Comparison of ENCODE assay signal across 16 cellular contexts in genomic region chr15:38197553-38197952, GRCh38. TPM values are rescaled to one million over a fixed set of nuclear protein-coding genes. Genes with fewer than 3 reads are reported as not detected.
DNase-seq lines count a peak whose midpoint lies in the region; ATAC-seq and TF ChIP-seq lines count a peak whose summit lies in the region.
"Had no signal": no experiment of that assay in that cellular context is flagged by ENCODE, and none has a peak within 500 bp of the region (broad histone marks: within the 10 kb centered on the region; RNA-seq: fewer than 3 reads in every experiment).

No MANE protein-coding gene starts in this region.

- H3K23ac ChIP-seq in IMR-90 (ENCODE audit: low read depth, low read length) = no peak overlapping the region

- H3K79me2 ChIP-seq in PC-9 (ENCODE audit: low read depth) = no peaks in the 10 kb centered on the region

- no peaks in the 10 kb centered on the region for H3K79me1 ChIP-seq in IMR-90 (ENCODE audit: low read depth in 1 of 2, low read length in 2 of 2)

- dilution Hi-C loops in IMR-90 (cut with HindIII; ENCODE audit: low sequenced_read_pairs, unreplicated experiment) = no loop called here

- H4K8ac ChIP-seq in IMR-90 (ENCODE audit: low read depth in 2 of 2, low read length in 2 of 2) = no peak overlapping the region

- no CpG with 5 or more reads among the region's 4 CpGs for WGBS in IMR-90 (ENCODE audit: extremely low coverage in 2 of 2, insufficient read length in 1 of 2), 2 experiments

- no peak overlapping the region for H3K4ac ChIP-seq in IMR-90 (ENCODE audit: low read depth, low read length)

- H3K9me3 ChIP-seq in IMR-90 (ENCODE audit: control insufficient read depth, insufficient read depth, low read length) (no peaks in the 10 kb centered on the region), PC-9 (ENCODE audit: insufficient read depth, low read depth) (no peaks in the 10 kb centered on the region)
- H3K9me3 ChIP-seq: A549, BLaER1 had no signal

- no TSS peak for BruUV-seq in IMR-90 (replicated peaks; lab: Mats Ljungman, UMichigan)
- BruUV-seq in PC-9 (replicated peaks; lab: Mats Ljungman, UMichigan) = no TSS peak

- H3K18ac ChIP-seq in IMR-90 (ENCODE audit: low read depth, low read length) = no peak overlapping the region

- in situ Hi-C loops in IMR-90 (cut with MboI; ENCODE audit: low sequenced_read_pairs) = loop anchor here (25.0 kb wide), 1 partner anchor 465 kb away; no protein-coding TSS in a partner anchor
- in situ Hi-C loops in SK-MEL-5 (cut with HindIII; ENCODE audit: low pct_unique_long_range_greater_than_20kb, low sequenced_read_pairs) = no loop called here

- no peaks in the 10 kb centered on the region for H3K9me2 ChIP-seq in PC-9 (ENCODE audit: insufficient read depth)

- ATAC-seq in IMR-90 (ENCODE audit: low read depth) = no peak
- ATAC-seq: A549, GM12878, HCT116 had no signal

- no peaks in the 10 kb centered on the region for H3K9me1 ChIP-seq in IMR-90 (ENCODE audit: insufficient read depth, low read length)

- no peaks in the 10 kb centered on the region for H3F3A ChIP-seq in PC-9 (ENCODE audit: insufficient read depth, low read depth)

- H4K91ac ChIP-seq in IMR-90 (ENCODE audit: insufficient read depth, low read depth, low read length) = no peak overlapping the region

- no peak overlapping the region for H2BK120ac ChIP-seq in IMR-90 (ENCODE audit: low read depth, low read length)

- TF ChIP-seq POLR2A in IMR-90 (IDR thresholded peaks at IDR 0.05; ENCODE audit: low read depth, low read length) = no peak

- H3K27me3 ChIP-seq in IMR-90 (ENCODE audit: control insufficient read depth, insufficient read depth, low read length) (peaks cover 4% of the 10 kb centered on the region; the same call in 1 of the 2 replicates), PC-9 (ENCODE audit: insufficient read depth, low read depth) (no peaks in the 10 kb centered on the region)
- H3K27me3 ChIP-seq: BLaER1 had no signal

- H3K36me3 ChIP-seq in IMR-90 (ENCODE audit: control insufficient read depth, insufficient read depth, low read length) = no peaks in the 10 kb centered on the region
- H3K36me3 ChIP-seq in PC-9 (ENCODE audit: low read depth) = no peaks in the 10 kb centered on the region
- H3K36me3 ChIP-seq: BLaER1 had no signal

- H3K9ac ChIP-seq in IMR-90 (ENCODE audit: low read depth, low read length) = no peak overlapping the region
- H3K9ac ChIP-seq: BLaER1, GM23248 had no signal

- H2BK20ac ChIP-seq in IMR-90 (ENCODE audit: low read depth, low read length) = no peak overlapping the region

- H2AK9ac ChIP-seq in IMR-90 (replicated peaks; ENCODE audit: low read depth, low read length, poor library complexity) = no peak overlapping the region

- DNase-seq in IMR-90 (peak; percentile 11), SK-MEL-5 (ENCODE audit: low read depth, low spot score) (peak; percentile 96), globus pallidus (ENCODE audit: low spot score) (peak; percentile 65), retinal pigment epithelial cell (ENCODE audit: low read depth) (peak; percentile 64), NCI-H1092 treated with DMSO at 0.1 percent for 48 hours (lab: John Stamatoyannopoulos, UW) (no peak), AG20443 (ENCODE audit: low spot score) (no peak), PC-9 (no peak)
- DNase-seq: AML-193; Calu3; CD4-positive, CD25-positive, alpha-beta regulatory T cell; DMS 273 treated with DMSO at 0.1 percent for 48 hours; GM23248 had no signal

- CTCF ChIA-PET in IMR-90 (lab: Yijun Ruan, JAX) = interaction anchor here (1.3 kb wide), 1 partner anchor 13 kb away, joined by 3 read pairs; no protein-coding TSS in a partner anchor
- CTCF ChIA-PET in PC-9 (lab: Charles Lee) = no interaction called here

- H3K4me1 ChIP-seq in IMR-90 (ENCODE audit: control insufficient read depth, insufficient read depth, low read length) (no peaks in the 10 kb centered on the region), PC-9 (replicated peaks; ENCODE audit: insufficient read depth) (no peaks in the 10 kb centered on the region)
- H3K4me1 ChIP-seq: A549, BLaER1 had no signal

- H3K4me3 ChIP-seq in IMR-90 (ENCODE audit: insufficient read depth, low read depth, low read length) = no peak overlapping the region
- no peak overlapping the region for H3K4me3 ChIP-seq in retinal pigment epithelial cell (ENCODE audit: low read length)
- no peak overlapping the region for H3K4me3 ChIP-seq in PC-9
- H3K4me3 ChIP-seq: A549, BLaER1, GM12878, GM23248 had no signal

- H2BK5ac ChIP-seq in IMR-90 (ENCODE audit: low read depth, low read length, poor library complexity, severe bottlenecking) = no peak overlapping the region

- TF ChIP-seq CTCF in IMR-90 (conservative IDR thresholded peaks at IDR 0.05; ENCODE audit: low read depth, low read length) (no peak), retinal pigment epithelial cell (conservative IDR thresholded peaks at IDR 0.05; ENCODE audit: low read depth, low read length) (no peak), PC-9 (conservative IDR thresholded peaks at IDR 0.05) (no peak)

- H2BK15ac ChIP-seq in IMR-90 (ENCODE audit: low read depth, low read length) = no peak overlapping the region

- no peak overlapping the region for H2AK5ac ChIP-seq in IMR-90 (ENCODE audit: low read depth, low read length)

- no peak overlapping the region for H3K4me2 ChIP-seq in IMR-90 (ENCODE audit: low read depth, low read length)
- H3K4me2 ChIP-seq in PC-9 = no peak overlapping the region
- H3K4me2 ChIP-seq: A549, BLaER1 had no signal

- TF ChIP-seq RAD21 in IMR-90 (IDR thresholded peaks at IDR 0.05; ENCODE audit: low read length) = no peak

- POLR2A ChIA-PET in IMR-90 (lab: Charles Lee; ENCODE audit: unreplicated experiment) = no interaction called here
- POLR2A ChIA-PET in PC-9 (lab: Charles Lee; ENCODE audit: unreplicated experiment) = no interaction called here

- H3K14ac ChIP-seq in IMR-90 (replicated peaks; ENCODE audit: low read depth, low read length) = no peak overlapping the region

- H2AFZ ChIP-seq in IMR-90 (replicated peaks; ENCODE audit: low read length, poor library complexity) (no peak overlapping the region), PC-9 (no peak overlapping the region)
- H2AFZ ChIP-seq: GM23248 had no signal

- intact Hi-C loops in IMR-90 (cut with micrococcal nuclease) (loop anchor here (2.0 kb wide), 1 partner anchor 37 kb away; no protein-coding TSS in a partner anchor), PC-9 (cut with micrococcal nuclease; ENCODE audit: unreplicated experiment) (no loop called here)

- H3K27ac ChIP-seq in IMR-90 (ENCODE audit: insufficient read depth, low read length) = no peak overlapping the region
- H3K27ac ChIP-seq in PC-9 = no peak overlapping the region
- H3K27ac ChIP-seq: A549, BLaER1, GM23248 had no signal

- H4K20me1 ChIP-seq in IMR-90 (ENCODE audit: insufficient read depth, low read length) (no peaks in the 10 kb centered on the region), PC-9 (ENCODE audit: insufficient read depth) (no peaks in the 10 kb centered on the region)
- H4K20me1 ChIP-seq: BLaER1 had no signal

- no peak overlapping the region for H3K56ac ChIP-seq in IMR-90 (ENCODE audit: extremely low read depth, insufficient read depth, low read length)

- no peak overlapping the region for H4K5ac ChIP-seq in IMR-90 (ENCODE audit: low read depth, low read length)

TF ChIP-seq in IMR-90, 13 proteins besides CTCF, POLR2A, EP300 and RAD21:
- TF ChIP-seq RFX5 (IDR thresholded peaks at IDR 0.05; ENCODE audit: low read depth, low read length) (no peak), ELK1 (IDR thresholded peaks at IDR 0.05; ENCODE audit: borderline replicate concordance, low read depth, low read length) (no peak), USF2 (IDR thresholded peaks at IDR 0.05; ENCODE audit: low read depth, low read length) (no peak), MXI1 (IDR thresholded peaks at IDR 0.05; ENCODE audit: borderline replicate concordance, low read depth, low read length) (no peak), RCOR1 (IDR thresholded peaks at IDR 0.05; ENCODE audit: insufficient replicate concordance, low read length) (no peak), CEBPB (IDR thresholded peaks at IDR 0.05; ENCODE audit: low read depth, low read length) (no peak), BHLHE40 (IDR thresholded peaks at IDR 0.05; ENCODE audit: low read depth, low read length) (no peak), CHD1 (IDR thresholded peaks at IDR 0.05; ENCODE audit: low read depth, low read length) (no peak), SMC3 (IDR thresholded peaks at IDR 0.05; ENCODE audit: low read depth, low read length) (no peak), NFE2L2 (IDR thresholded peaks at IDR 0.05; ENCODE audit: low read depth, low read length) (no peak), MAZ (IDR thresholded peaks at IDR 0.05; ENCODE audit: borderline replicate concordance, low read depth, low read length) (no peak)

RNA-seq across cellular contexts. Expression of gene SPRED1, which starts 55.1 kb away (rescaled TPM):
- total RNA-seq in IMR-90 (2012; rRNA removed) (17.9 and 38.3 TPM in 2 replicates), PC-9 (2021) (16.5 and 21.3 TPM in 2 replicates)
- 4.8 and 6.6 TPM in 2 replicates for polyA plus RNA-seq in IMR-90 (2012; rRNA removed)
- polyA plus RNA-seq in IMR-90 (2012; cell fraction: cytosol; rRNA removed) = 2.4 and 2.7 TPM in 2 replicates
- 2.4 and 6.4 TPM in 2 replicates for polyA plus RNA-seq in IMR-90 (2012; cell fraction: nucleus; rRNA removed; ENCODE audit: low replicate concordance)
- total RNA-seq in SK-MEL-5 (2014; rRNA removed; shearing (Covaris generic)) = 51.0 and 51.3 TPM in 2 replicates
- polyA plus RNA-seq in SK-MEL-5 (2015; cell fraction: cytosol; rRNA removed) = 28.7 and 37.5 TPM in 2 replicates
- polyA plus RNA-seq in SK-MEL-5 (2015; cell fraction: nucleus; rRNA removed) = 23.9 and 26.4 TPM in 2 replicates
- total RNA-seq: CD4-positive, CD25-positive, alpha-beta regulatory T cell had no signal

Comparison
In these comparisons a context has a peak if more than half of its experiments do, and no peak if none do; other contexts are left out.
1. DNase-seq: peak in IMR-90 (single experiment), SK-MEL-5 (single experiment), globus pallidus (single experiment) and retinal pigment epithelial cell (single experiment); none in NCI-H1092 treated with DMSO at 0.1 percent for 48 hours (single experiment), AG20443 (single experiment) and PC-9 (0 of 2).